In the genomic region with DNA sequence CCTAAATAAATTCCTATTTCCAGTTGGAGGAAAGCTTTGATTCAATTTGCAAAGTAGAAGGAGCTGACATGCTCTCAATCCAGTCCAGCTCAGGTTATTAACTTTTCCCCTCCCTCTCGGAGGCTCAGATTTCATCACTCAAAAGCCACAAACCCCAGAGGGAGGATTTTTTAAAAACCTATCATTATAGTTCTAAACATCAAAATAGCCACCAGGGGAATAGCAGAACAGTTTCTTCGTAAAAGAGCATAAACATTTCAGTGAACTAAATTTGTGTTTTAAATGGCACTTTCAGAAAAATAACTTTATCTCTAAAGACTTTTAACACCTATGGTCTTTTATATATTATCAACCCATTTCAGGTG, we compare ENCODE assay signal across 8 cellular contexts. TPM values are rescaled to one million over a fixed set of nuclear protein-coding genes. Genes with fewer than 3 reads are reported as not detected.
DNase-seq lines count a peak whose midpoint lies in the region; ATAC-seq and TF ChIP-seq lines count a peak whose summit lies in the region.

No MANE protein-coding gene starts in this region.

- ATAC-seq in DND-41 (ENCODE audit: insufficient read depth, low read depth) (peak; percentile 59), GM18519 (IDR thresholded peaks at IDR 0.05; ENCODE audit: low FRiP score, unreplicated experiment) (no peak)

- H2AFZ ChIP-seq in DND-41 (ENCODE audit: low read depth, low read length) = no peak overlapping the region

- TF ChIP-seq CTCF in DND-41 (IDR thresholded peaks at IDR 0.05; ENCODE audit: borderline replicate concordance, extremely low read depth, low read length, poor library complexity, severe bottlenecking) (no peak), astrocyte of the cerebellum (IDR thresholded peaks at IDR 0.05; ENCODE audit: low read depth, low read length, missing control alignments) (peak; percentile 4)

- H3K4me1 ChIP-seq in DND-41 (ENCODE audit: insufficient read depth, low read length) (peaks cover 63% of the 10 kb centered on the region), mononuclear cell (ENCODE audit: insufficient read depth, low read length) (peaks cover 81% of the 10 kb centered on the region)

- H3K9me3 ChIP-seq in DND-41 (ENCODE audit: insufficient read depth, low read length, severe bottlenecking) (no peaks in the 10 kb centered on the region), mononuclear cell (ENCODE audit: low read depth, low read length) (no peaks in the 10 kb centered on the region)

- in situ Hi-C loops in astrocyte of the cerebellum (cut with HindIII; ENCODE audit: low sequenced_read_pairs) = no loop called here

- no peaks in the 10 kb centered on the region for H3K27me3 ChIP-seq in DND-41 (ENCODE audit: insufficient read depth, low read length, poor library complexity)
- no peaks in the 10 kb centered on the region for H3K27me3 ChIP-seq in mononuclear cell (ENCODE audit: insufficient read depth, low read length)

- H3K27ac ChIP-seq in DND-41 (ENCODE audit: low read length) = 0 out of 2 replicates have a peak overlapping the region, but pooled peaks have one; percentile 41

- peak; percentile 44 for DNase-seq in DND-41
- peak; percentile 50 for DNase-seq in M059J (ENCODE audit: low read depth)
- peak; percentile 29 for DNase-seq in astrocyte of the cerebellum (ENCODE audit: low read depth)
- DNase-seq in middle frontal gyrus (ENCODE audit: extremely low spot score, low spot score) = no peak
- DNase-seq in effector CD8-positive, alpha-beta T cell (lab: John Stamatoyannopoulos, UW) = no peak
- DNase-seq in AG20443 (ENCODE audit: low spot score) = no peak

- no peaks in the 10 kb centered on the region for H3K36me3 ChIP-seq in DND-41 (ENCODE audit: insufficient read depth, low read length)

- no peaks in the 10 kb centered on the region for H3K79me2 ChIP-seq in DND-41 (ENCODE audit: insufficient read depth, low read length)

- H3K4me3 ChIP-seq in DND-41 (ENCODE audit: low read depth in 1 of 2, low read length in 2 of 2) (peak overlapping the region in 1 of 2 experiments; percentile 38; a peak in 1 of 4 replicates), astrocyte of the cerebellum (ENCODE audit: low read depth, low read length) (no peak overlapping the region), mononuclear cell (ENCODE audit: low read length) (peak overlapping the region; percentile 22)

- H3K9ac ChIP-seq in DND-41 (ENCODE audit: low read depth, low read length) = peak overlapping the region; percentile 9; the same call in 1 of the 2 replicates

- H3K4me2 ChIP-seq in DND-41 (ENCODE audit: insufficient read depth, low read length) = peak overlapping the region; percentile 61

- no peaks in the 10 kb centered on the region for H4K20me1 ChIP-seq in DND-41 (ENCODE audit: insufficient read depth, low read length)

RNA-seq across cellular contexts. Expression of a gene that starts 8.8 kb away (rescaled TPM):
- 0.05 and 0.25 TPM in 2 replicates for total RNA-seq in M059J (2014; rRNA removed; shearing (Covaris generic))
- total RNA-seq in mononuclear cell = 51.6 TPM

Comparison
In these comparisons a context has a peak if more than half of its experiments do, and no peak if none do; other contexts are left out.
1. DNase-seq: peak in DND-41 (single experiment), M059J (single experiment) and astrocyte of the cerebellum (single experiment); none in middle frontal gyrus (single experiment), effector CD8-positive, alpha-beta T cell (single experiment) and AG20443 (single experiment).
2. RNA of a gene that starts 8.8 kb away (total RNA-seq): 51.6 TPM in mononuclear cell (single experiment); 0.05 to 0.25 TPM in M059J; every median in the first group is over 10 times any median in the second.